Comparison of ENCODE assay signal across 9 cellular contexts in the genomic region with DNA sequence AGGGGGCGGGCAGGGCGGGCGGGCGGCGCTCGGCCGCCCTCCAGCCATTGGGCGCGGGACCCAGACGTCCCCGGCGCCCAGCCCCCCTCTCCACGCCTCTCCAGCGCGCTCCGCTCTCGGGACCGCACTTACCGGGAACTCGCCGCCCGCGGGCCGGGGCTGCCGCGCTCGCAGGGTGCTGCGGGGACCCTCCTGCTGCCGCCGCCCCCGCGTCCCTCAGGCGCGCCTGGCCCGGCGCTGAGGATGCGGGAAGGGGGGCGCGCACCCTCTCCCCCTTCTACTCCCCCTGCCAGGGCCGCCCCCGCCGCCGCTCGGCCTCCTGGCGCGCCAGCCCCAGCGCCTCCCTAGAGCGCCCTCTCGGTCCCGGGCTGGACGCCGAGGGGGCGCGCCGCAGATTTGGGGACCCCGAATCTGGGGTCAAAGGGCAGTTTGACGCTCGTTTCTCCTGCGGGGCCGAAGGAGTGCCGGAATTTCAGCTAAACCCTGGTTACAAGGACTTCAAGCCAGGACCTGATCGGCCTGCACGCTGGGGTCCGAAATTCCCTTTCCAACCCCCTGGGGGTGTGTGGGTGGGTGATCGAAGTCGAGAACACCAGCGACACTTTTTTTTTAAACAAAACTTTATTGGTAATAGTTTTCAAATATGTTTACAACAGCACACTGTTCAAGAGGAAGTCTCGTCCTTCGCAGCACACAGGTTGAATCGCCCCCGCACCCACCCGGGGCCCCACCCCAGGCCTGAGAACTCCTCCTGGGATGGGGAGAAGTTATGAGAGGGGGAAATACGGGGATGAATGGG. TPM values are rescaled to one million over a fixed set of nuclear protein-coding genes. Genes with fewer than 3 reads are reported as not detected.
A peak's percentile ranks its signal among the peaks of the same experiment; 100 is the strongest.
DNase-seq lines count a peak whose midpoint lies in the region; ATAC-seq and TF ChIP-seq lines count a peak whose summit lies in the region.
"Had no signal": no experiment of that assay in that cellular context is flagged by ENCODE, and none has a peak within 500 bp of the region (broad histone marks: within the 10 kb centered on the region; RNA-seq: fewer than 3 reads in every experiment).

No MANE protein-coding gene starts in this region.

- peaks cover 0 to 9% of the 10 kb centered on the region in 2 donors for H3K36me3 ChIP-seq in vagina

- peak overlapping the region; percentile 63 to 68 for H3K4me3 ChIP-seq in vagina

- intact Hi-C loops in vagina (cut with DNase I), result no loop called here

- peaks cover 3% of the 10 kb centered on the region for H3K9me3 ChIP-seq in vagina

- TF ChIP-seq POLR2A in vagina (IDR thresholded peaks at IDR 0.05), result peak in 1 of 2 donors; percentile 65

- peak; percentile 60 for ATAC-seq in GM19397 (IDR thresholded peaks at IDR 0.05; ENCODE audit: unreplicated experiment)
- ATAC-seq in HG03521 (IDR thresholded peaks at IDR 0.05; ENCODE audit: unreplicated experiment), result peak; percentile 58
- ATAC-seq in foreskin keratinocyte, result peak; percentile 29

- H3K27ac ChIP-seq in foreskin keratinocyte (no peak overlapping the region), vagina (peak overlapping the region; percentile 94)

- DNase-seq in Caki2 (ENCODE audit: low read depth) (peak; percentile 78), foreskin keratinocyte (peak in 1 of 2 donors; percentile 52), nucleus accumbens (lab: John Stamatoyannopoulos, UW) (peak in 41 of 56 donors; percentile 51 to 90 (median 79)), vagina (ENCODE audit: extremely low spot score in 2 of 2) (no peak)
- peak; percentile 53 for DNase-seq in activated effector memory CD4-positive, alpha-beta T cell treated with Interleukin-2 at 50 U/mL for 16 hours

- no peaks in the 10 kb centered on the region for H3K27me3 ChIP-seq in foreskin keratinocyte
- no peaks in the 10 kb centered on the region for H3K27me3 ChIP-seq in vagina

- in situ Hi-C loops in Caki2 (cut with HindIII; ENCODE audit: low pct_unique_long_range_greater_than_20kb, low sequenced_read_pairs), result loop anchor here (25.0 kb wide), 1 partner anchor 179 kb away; a partner anchor contains a TSS

- TF ChIP-seq CTCF in foreskin keratinocyte (conservative IDR thresholded peaks at IDR 0.05) (peak; percentile 34), vagina (IDR thresholded peaks at IDR 0.05) (peak in 1 of 3 experiments; percentile 33)

- no peaks in the 10 kb centered on the region for H3K4me1 ChIP-seq in foreskin keratinocyte
- H3K4me1 ChIP-seq in vagina, result peaks cover 14% of the 10 kb centered on the region

TF ChIP-seq in PFSK-1, 5 proteins besides CTCF, POLR2A, EP300 and RAD21:
- no peak for TF ChIP-seq TAF1 (IDR thresholded peaks at IDR 0.05; ENCODE audit: borderline replicate concordance, insufficient read depth, low read length)
- no peak for TF ChIP-seq FOXP2 (optimal IDR thresholded peaks at IDR 0.05; ENCODE audit: borderline replicate concordance, extremely low read depth, extremely low read length, insufficient read depth)
- TF ChIP-seq, protein P1, sequence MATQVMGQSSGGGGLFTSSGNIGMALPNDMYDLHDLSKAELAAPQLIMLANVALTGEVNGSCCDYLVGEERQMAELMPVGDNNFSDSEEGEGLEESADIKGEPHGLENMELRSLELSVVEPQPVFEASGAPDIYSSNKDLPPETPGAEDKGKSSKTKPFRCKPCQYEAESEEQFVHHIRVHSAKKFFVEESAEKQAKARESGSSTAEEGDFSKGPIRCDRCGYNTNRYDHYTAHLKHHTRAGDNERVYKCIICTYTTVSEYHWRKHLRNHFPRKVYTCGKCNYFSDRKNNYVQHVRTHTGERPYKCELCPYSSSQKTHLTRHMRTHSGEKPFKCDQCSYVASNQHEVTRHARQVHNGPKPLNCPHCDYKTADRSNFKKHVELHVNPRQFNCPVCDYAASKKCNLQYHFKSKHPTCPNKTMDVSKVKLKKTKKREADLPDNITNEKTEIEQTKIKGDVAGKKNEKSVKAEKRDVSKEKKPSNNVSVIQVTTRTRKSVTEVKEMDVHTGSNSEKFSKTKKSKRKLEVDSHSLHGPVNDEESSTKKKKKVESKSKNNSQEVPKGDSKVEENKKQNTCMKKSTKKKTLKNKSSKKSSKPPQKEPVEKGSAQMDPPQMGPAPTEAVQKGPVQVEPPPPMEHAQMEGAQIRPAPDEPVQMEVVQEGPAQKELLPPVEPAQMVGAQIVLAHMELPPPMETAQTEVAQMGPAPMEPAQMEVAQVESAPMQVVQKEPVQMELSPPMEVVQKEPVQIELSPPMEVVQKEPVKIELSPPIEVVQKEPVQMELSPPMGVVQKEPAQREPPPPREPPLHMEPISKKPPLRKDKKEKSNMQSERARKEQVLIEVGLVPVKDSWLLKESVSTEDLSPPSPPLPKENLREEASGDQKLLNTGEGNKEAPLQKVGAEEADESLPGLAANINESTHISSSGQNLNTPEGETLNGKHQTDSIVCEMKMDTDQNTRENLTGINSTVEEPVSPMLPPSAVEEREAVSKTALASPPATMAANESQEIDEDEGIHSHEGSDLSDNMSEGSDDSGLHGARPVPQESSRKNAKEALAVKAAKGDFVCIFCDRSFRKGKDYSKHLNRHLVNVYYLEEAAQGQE (IDR thresholded peaks at IDR 0.05; ENCODE audit: insufficient read depth in 1 of 2, low read depth in 2 of 2, low read length in 2 of 2), result no peak
- peak; percentile 24; the same call in 1 of the 2 replicates for TF ChIP-seq SIN3A (IDR thresholded peaks at IDR 0.05; ENCODE audit: borderline replicate concordance, insufficient read depth, low read length)
TF ChIP-seq in PFSK-1: peak in this region for 1.

RNA-seq across cellular contexts. Expression of a gene that starts 0.7 kb away (rescaled TPM):
- total RNA-seq in Caki2 (2014; rRNA removed; shearing (Covaris generic); ENCODE audit: low replicate concordance), result 68.1 and 92.1 TPM in 2 replicates
- polyA plus RNA-seq in PFSK-1 (2012; ENCODE audit: insufficient read length, low read depth), result 64.6 TPM
- total RNA-seq in foreskin keratinocyte (32.3 and 34.2 TPM in 2 replicates), vagina (6.9 TPM)
- 39.5 and 40.4 TPM in 2 replicates for polyA plus RNA-seq in foreskin keratinocyte

RNA-seq across cellular contexts. Expression of a gene that starts 5.7 kb away (rescaled TPM):
- total RNA-seq in Caki2 (2014; rRNA removed; shearing (Covaris generic); ENCODE audit: low replicate concordance), result not detected in 2 replicates
- not detected for polyA plus RNA-seq in PFSK-1 (2012; ENCODE audit: insufficient read length, low read depth)
- total RNA-seq in foreskin keratinocyte (not detected in 2 replicates), vagina (not detected)
- polyA plus RNA-seq in foreskin keratinocyte, result not detected in 2 replicates
- total RNA-seq: glomerular endothelial cell had no signal

RNA-seq across cellular contexts. Expression of a gene that starts 18.7 kb away (rescaled TPM):
- total RNA-seq in Caki2 (2014; rRNA removed; shearing (Covaris generic); ENCODE audit: low replicate concordance), result 2.5 and 2.7 TPM in 2 replicates
- 1.5 TPM for polyA plus RNA-seq in PFSK-1 (2012; ENCODE audit: insufficient read length, low read depth)
- total RNA-seq in foreskin keratinocyte, result 0.78 and 1.3 TPM in 2 replicates
- 1.3 and 1.7 TPM in 2 replicates for polyA plus RNA-seq in foreskin keratinocyte
- total RNA-seq in vagina, result 2.7 TPM

RNA-seq across cellular contexts. Expression of a gene that starts 26.3 kb away (rescaled TPM):
- 17.6 and 25.4 TPM in 2 replicates for total RNA-seq in Caki2 (2014; rRNA removed; shearing (Covaris generic); ENCODE audit: low replicate concordance)
- polyA plus RNA-seq in PFSK-1 (2012; ENCODE audit: insufficient read length, low read depth), result 39.4 TPM
- 36.0 and 37.1 TPM in 2 replicates for total RNA-seq in foreskin keratinocyte
- polyA plus RNA-seq in foreskin keratinocyte, result 35.2 and 40.0 TPM in 2 replicates
- 28.0 TPM for total RNA-seq in vagina

RNA-seq across cellular contexts. Expression of a gene that starts 29.4 kb away (rescaled TPM):
- total RNA-seq in Caki2 (2014; rRNA removed; shearing (Covaris generic); ENCODE audit: low replicate concordance), result not detected in 2 replicates
- polyA plus RNA-seq in PFSK-1 (2012; ENCODE audit: insufficient read length, low read depth), result 12.6 TPM
- total RNA-seq in foreskin keratinocyte, result not detected in 2 replicates
- polyA plus RNA-seq in foreskin keratinocyte, result 0.11 and 0.12 TPM in 2 replicates
- 0.98 TPM for total RNA-seq in vagina
- total RNA-seq: glomerular endothelial cell had no signal

Comparison
In these comparisons a context has a peak if more than half of its experiments do, and no peak if none do; other contexts are left out.
1. DNase-seq: peak in Caki2 (single experiment), activated effector memory CD4-positive, alpha-beta T cell treated with Interleukin-2 at 50 U/mL for 16 hours (single experiment) and nucleus accumbens (41 of 56); none in vagina (0 of 2).
2. Peak in every context shown above with its lines, with median percentiles within 50 percentile points of each other: ATAC-seq.